Comparison of ENCODE assay signal across 22 cellular contexts in genomic region chr10:92538231-92538958, GRCh38. TPM values are rescaled to one million over a fixed set of nuclear protein-coding genes. Genes with fewer than 3 reads are reported as not detected.
DNase-seq lines count a peak whose midpoint lies in the region; ATAC-seq and TF ChIP-seq lines count a peak whose summit lies in the region.
"Had no signal": no experiment of that assay in that cellular context is flagged by ENCODE, and none has a peak within 500 bp of the region (broad histone marks: within the 10 kb centered on the region; RNA-seq: fewer than 3 reads in every experiment).

No MANE protein-coding gene starts in this region.

- no peaks in the 10 kb centered on the region for H3K9me3 Mint-ChIP-seq in T-helper 1 cell treated with Interleukin-12 subunit alpha and Interleukin-12 subunit beta and Interleukin-4 antibody, amounts not matched to agents 30 μg/mL and 1 μg/mL, for 36 hours
- H3K9me3 Mint-ChIP-seq in activated T-helper 17 cell treated with anti-CD3 and anti-CD28 coated beads, Interleukin-2, amount 50 U/mL, for 72 hours, result no peaks in the 10 kb centered on the region
- no peaks in the 10 kb centered on the region for H3K9me3 Mint-ChIP-seq in stimulated activated effector memory CD8-positive, alpha-beta T cell treated with anti-CD3 and anti-CD28 coated beads, Interleukin-12 subunit alpha, Interleukin-12 subunit beta, amount 100 ng/mL, for 72 hours
- H3K9me3 Mint-ChIP-seq: dendritic cell treated with granulocyte-macrophage colony-stimulating factor and Interleukin-4, amounts not matched to agents 40 ng/mL and 50 ng/mL, for 4 days; neural progenitor cell had no signal

- H3K4me1 Mint-ChIP-seq in T-helper 1 cell treated with Interleukin-12 subunit alpha and Interleukin-12 subunit beta and Interleukin-4 antibody, amounts not matched to agents 30 μg/mL and 1 μg/mL, for 36 hours (ENCODE audit: low read depth), result peaks cover 13% of the 10 kb centered on the region
- peaks cover 21% of the 10 kb centered on the region for H3K4me1 Mint-ChIP-seq in activated T-helper 17 cell treated with anti-CD3 and anti-CD28 coated beads, Interleukin-2, amount 50 U/mL, for 72 hours
- H3K4me1 Mint-ChIP-seq in stimulated activated effector memory CD8-positive, alpha-beta T cell treated with anti-CD3 and anti-CD28 coated beads, Interleukin-12 subunit alpha, Interleukin-12 subunit beta, amount 100 ng/mL, for 72 hours, result peaks cover 11% of the 10 kb centered on the region

- H3K4me3 ChIP-seq in fibroblast of villous mesenchyme (ENCODE audit: low read depth, low read length), result no peak overlapping the region
- H3K4me3 ChIP-seq: neural progenitor cell, SK-N-MC had no signal

- H3K27me3 Mint-ChIP-seq in T-helper 1 cell treated with Interleukin-12 subunit alpha and Interleukin-12 subunit beta and Interleukin-4 antibody, amounts not matched to agents 30 μg/mL and 1 μg/mL, for 36 hours (ENCODE audit: low read depth), result no peaks in the 10 kb centered on the region
- H3K27me3 Mint-ChIP-seq in activated T-helper 17 cell treated with anti-CD3 and anti-CD28 coated beads, Interleukin-2, amount 50 U/mL, for 72 hours, result no peaks in the 10 kb centered on the region
- H3K27me3 Mint-ChIP-seq: dendritic cell treated with granulocyte-macrophage colony-stimulating factor and Interleukin-4, amounts not matched to agents 40 ng/mL and 50 ng/mL, for 4 days had no signal

- TF ChIP-seq CTCF in fibroblast of villous mesenchyme (IDR thresholded peaks at IDR 0.05; ENCODE audit: insufficient read depth, low read depth, low read length), result no peak

- H3K36me3 Mint-ChIP-seq in T-helper 1 cell treated with Interleukin-12 subunit alpha and Interleukin-12 subunit beta and Interleukin-4 antibody, amounts not matched to agents 30 μg/mL and 1 μg/mL, for 36 hours (ENCODE audit: low read depth), result peaks cover 7% of the 10 kb centered on the region
- peaks cover 42% of the 10 kb centered on the region for H3K36me3 Mint-ChIP-seq in activated T-helper 17 cell treated with anti-CD3 and anti-CD28 coated beads, Interleukin-2, amount 50 U/mL, for 72 hours (ENCODE audit: low read depth)
- peaks cover 42% of the 10 kb centered on the region for H3K36me3 Mint-ChIP-seq in stimulated activated effector memory CD8-positive, alpha-beta T cell treated with anti-CD3 and anti-CD28 coated beads, Interleukin-12 subunit alpha, Interleukin-12 subunit beta, amount 100 ng/mL, for 72 hours

- ATAC-seq in activated T-helper 17 cell treated with anti-CD3 and anti-CD28 coated beads, Interleukin-2, amount 50 U/mL, for 72 hours (replicated peaks), result no peak
- ATAC-seq in stimulated activated effector memory CD8-positive, alpha-beta T cell treated with anti-CD3 and anti-CD28 coated beads, Interleukin-12 subunit alpha, Interleukin-12 subunit beta, amount 100 ng/mL, for 72 hours, result no peak
- no peak for ATAC-seq in HG03045 (IDR thresholded peaks at IDR 0.05; ENCODE audit: unreplicated experiment)

- H3K27ac Mint-ChIP-seq in T-helper 1 cell treated with Interleukin-12 subunit alpha and Interleukin-12 subunit beta and Interleukin-4 antibody, amounts not matched to agents 30 μg/mL and 1 μg/mL, for 36 hours, result peak overlapping the region; percentile 5
- peak overlapping the region; percentile 41 for H3K27ac Mint-ChIP-seq in activated T-helper 17 cell treated with anti-CD3 and anti-CD28 coated beads, Interleukin-2, amount 50 U/mL, for 72 hours
- H3K27ac Mint-ChIP-seq in stimulated activated effector memory CD8-positive, alpha-beta T cell treated with anti-CD3 and anti-CD28 coated beads, Interleukin-12 subunit alpha, Interleukin-12 subunit beta, amount 100 ng/mL, for 72 hours, result peak overlapping the region; percentile 43
- H3K27ac Mint-ChIP-seq: dendritic cell treated with granulocyte-macrophage colony-stimulating factor and Interleukin-4, amounts not matched to agents 40 ng/mL and 50 ng/mL, for 4 days; neural progenitor cell had no signal

- H3K4me3 Mint-ChIP-seq in T-helper 1 cell treated with Interleukin-12 subunit alpha and Interleukin-12 subunit beta and Interleukin-4 antibody, amounts not matched to agents 30 μg/mL and 1 μg/mL, for 36 hours, result no peak overlapping the region
- H3K4me3 Mint-ChIP-seq in activated T-helper 17 cell treated with anti-CD3 and anti-CD28 coated beads, Interleukin-2, amount 50 U/mL, for 72 hours, result no peak overlapping the region
- H3K4me3 Mint-ChIP-seq in stimulated activated effector memory CD8-positive, alpha-beta T cell treated with anti-CD3 and anti-CD28 coated beads, Interleukin-12 subunit alpha, Interleukin-12 subunit beta, amount 100 ng/mL, for 72 hours, result no peak overlapping the region
- H3K4me3 Mint-ChIP-seq: dendritic cell treated with granulocyte-macrophage colony-stimulating factor and Interleukin-4, amounts not matched to agents 40 ng/mL and 50 ng/mL, for 4 days; neural progenitor cell had no signal

- no peak for DNase-seq in T-helper 1 cell
- DNase-seq in fibroblast of villous mesenchyme (ENCODE audit: low read depth), result peak; percentile 49
- DNase-seq in stimulated activated effector memory CD8-positive, alpha-beta T cell treated with anti-CD3 and anti-CD28 coated beads, Interleukin-12 subunit alpha, Interleukin-12 subunit beta, amount 100 ng/mL, for 72 hours (ENCODE audit: low spot score in 2 of 2), result no peak
- DNase-seq in GF-D8 (lab: John Stamatoyannopoulos, UW), result no peak
- DNase-seq in NCI-H2227 treated with DMSO at 0.1 percent for 48 hours (lab: John Stamatoyannopoulos, UW), result no peak
- DNase-seq: DMS53; GDM1; glutamatergic neuron; Kasumi-1; mammary epithelial cell; NCI-H1048; NCI-H187 treated with DMSO at 0.1 percent for 48 hours; RPMI8226; stimulated activated CD8-positive, alpha-beta memory T cell treated with anti-CD3 and anti-CD28 coated beads, Interleukin-4, amount 100 ng/mL, for 48 hours; T1000; trophoblast cell had no signal

RNA-seq across cellular contexts. Expression of gene IDE, which starts 35.5 kb away (rescaled TPM):
- 10 to 100 TPM; 13.4 to 33.6 TPM for total RNA-seq in activated T-helper 17 cell treated with anti-CD3 and anti-CD28 coated beads, Interleukin-2, amount 50 U/mL, for 72 hours
- total RNA-seq in fibroblast of villous mesenchyme, result 41.6 and 56.6 TPM in 2 replicates

RNA-seq across cellular contexts. Expression of gene KIF11, which starts 54.5 kb away (rescaled TPM):
- total RNA-seq in activated T-helper 17 cell treated with anti-CD3 and anti-CD28 coated beads, Interleukin-2, amount 50 U/mL, for 72 hours, result 10 to 100 TPM; 54.2 to 64.1 TPM
- total RNA-seq in fibroblast of villous mesenchyme, result 11.9 and 20.7 TPM in 2 replicates
